Comparison of ENCODE assay signal across 9 cellular contexts in the genomic region with DNA sequence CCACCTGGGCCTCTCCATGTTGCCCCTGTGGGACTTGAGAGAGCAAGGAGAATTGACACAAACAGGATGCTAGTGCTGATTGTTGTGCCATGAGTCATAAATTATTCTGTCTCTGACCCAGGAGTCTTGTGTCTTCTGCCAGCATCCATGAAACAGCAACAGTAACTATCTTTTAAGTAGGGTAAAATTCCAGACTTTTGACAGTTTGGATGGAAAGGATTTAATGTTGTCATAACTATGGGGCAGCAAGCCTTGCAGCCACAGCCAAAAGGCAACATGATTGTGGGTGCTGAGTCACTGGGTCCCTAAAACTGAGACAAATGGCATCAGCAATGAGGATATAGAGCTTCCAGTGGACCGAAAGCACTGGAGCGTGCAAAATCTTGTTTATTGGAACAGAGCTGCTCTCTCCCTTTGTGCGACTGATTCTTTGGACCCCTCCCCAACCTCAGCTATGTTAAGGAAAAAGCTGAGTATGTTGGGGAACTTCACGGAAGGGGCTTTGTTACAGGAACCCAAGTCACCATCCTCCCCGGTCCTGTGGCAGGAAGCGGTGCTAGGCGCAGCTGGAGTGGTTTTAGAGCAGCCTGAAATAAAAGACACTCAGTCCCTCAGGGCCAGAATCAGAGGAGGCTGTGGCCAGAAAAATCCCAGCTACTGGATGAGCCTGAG. TPM values are rescaled to one million over a fixed set of nuclear protein-coding genes. Genes with fewer than 3 reads are reported as not detected.
DNase-seq lines count a peak whose midpoint lies in the region; ATAC-seq and TF ChIP-seq lines count a peak whose summit lies in the region.
"Had no signal": no experiment of that assay in that cellular context is flagged by ENCODE, and none has a peak within 500 bp of the region (broad histone marks: within the 10 kb centered on the region; RNA-seq: fewer than 3 reads in every experiment).

No MANE protein-coding gene starts in this region.

- TF ChIP-seq POLR2A in Peyer's patch (IDR thresholded peaks at IDR 0.05) (no peak), GM18505 (IDR thresholded peaks at IDR 0.05; ENCODE audit: borderline replicate concordance, extremely low read depth, insufficient read depth, insufficient read length) (no peak)

- no peaks in the 10 kb centered on the region for H3K36me3 ChIP-seq in Peyer's patch
- no peaks in the 10 kb centered on the region for H3K36me3 ChIP-seq in ectodermal cell (ENCODE audit: control insufficient read depth, insufficient read depth, low read length)

- H3K9me3 Mint-ChIP-seq in stimulated activated memory B cell treated with anti-CD40 and anti-IgM and Interleukin-4, amounts not matched to agents 10 μg/mL and 1 μg/mL and 100 μg/mL, for 72 hours, result no peaks in the 10 kb centered on the region

- 85 to 92% methylated on average over 7 of the region's 7 CpGs for WGBS in ectodermal cell, 2 experiments

- H3K9me3 ChIP-seq in Peyer's patch (no peaks in the 10 kb centered on the region), ectodermal cell (ENCODE audit: control insufficient read depth, low read length) (no peaks in the 10 kb centered on the region)

- TF ChIP-seq CTCF in Peyer's patch (IDR thresholded peaks at IDR 0.05), result no peak

- peaks cover 35% of the 10 kb centered on the region for H3K4me1 Mint-ChIP-seq in stimulated activated memory B cell treated with anti-CD40 and anti-IgM and Interleukin-4, amounts not matched to agents 10 μg/mL and 1 μg/mL and 100 μg/mL, for 72 hours

- H3K4me3 Mint-ChIP-seq in stimulated activated memory B cell treated with anti-CD40 and anti-IgM and Interleukin-4, amounts not matched to agents 10 μg/mL and 1 μg/mL and 100 μg/mL, for 72 hours, result peak overlapping the region; percentile 26

- H3K4me3 ChIP-seq in Peyer's patch (no peak overlapping the region), ectodermal cell (ENCODE audit: insufficient read depth, low read depth, low read length) (no peak overlapping the region)
- H3K4me3 ChIP-seq: lung had no signal

- peak overlapping the region; percentile 55 for H3K27ac Mint-ChIP-seq in stimulated activated memory B cell treated with anti-CD40 and anti-IgM and Interleukin-4, amounts not matched to agents 10 μg/mL and 1 μg/mL and 100 μg/mL, for 72 hours

- ATAC-seq in stimulated activated memory B cell treated with anti-CD40 and anti-IgM and Interleukin-4, amounts not matched to agents 10 μg/mL and 1 μg/mL and 100 μg/mL, for 72 hours, result peak; percentile 46
- ATAC-seq in GM18505 (IDR thresholded peaks at IDR 0.05; ENCODE audit: unreplicated experiment), result no peak

- peak; percentile 29 for DNase-seq in activated CD8-positive, alpha-beta memory T cell treated with anti-CD3 and anti-CD28 coated beads, Interleukin-2, amount 50 U/mL, for 4 hours
- DNase-seq in activated CD8-positive, alpha-beta memory T cell treated with anti-CD3 and anti-CD28 coated beads, Interleukin-2, amount 50 U/mL, for 48 hours, result no peak
- DNase-seq in Peyer's patch (peak in 2 of 3 donors; percentile 45 to 75), midbrain (lab: John Stamatoyannopoulos, UW) (no peak), NCI-H69 (lab: John Stamatoyannopoulos, UW) (no peak)

- H3K4me1 ChIP-seq in Peyer's patch (peaks cover 0 to 5% (median 0%) of the 10 kb centered on the region in 4 donors), ectodermal cell (ENCODE audit: control insufficient read depth, insufficient read depth, low read length) (peaks cover 6% of the 10 kb centered on the region)

- no peaks in the 10 kb centered on the region for H3K36me3 Mint-ChIP-seq in stimulated activated memory B cell treated with anti-CD40 and anti-IgM and Interleukin-4, amounts not matched to agents 10 μg/mL and 1 μg/mL and 100 μg/mL, for 72 hours

- H3K27ac ChIP-seq in Peyer's patch, result peak overlapping the region in 2 of 4 donors; percentile 3 to 33
- H3K27ac ChIP-seq in ectodermal cell (ENCODE audit: insufficient read depth, low read depth, low read length, poor library complexity, severe bottlenecking), result peak overlapping the region; percentile 56

- no peaks in the 10 kb centered on the region for H3K27me3 Mint-ChIP-seq in stimulated activated memory B cell treated with anti-CD40 and anti-IgM and Interleukin-4, amounts not matched to agents 10 μg/mL and 1 μg/mL and 100 μg/mL, for 72 hours

- no peaks in the 10 kb centered on the region for H3K27me3 ChIP-seq in Peyer's patch
- peaks cover 20% of the 10 kb centered on the region for H3K27me3 ChIP-seq in ectodermal cell (ENCODE audit: control insufficient read depth, insufficient read depth, low read length, poor library complexity, severe bottlenecking)

RNA-seq across cellular contexts. Expression of gene ITPRIPL1, which starts 9.6 kb away (rescaled TPM):
- 1 to 10 TPM in 2 of 4 donors, not detected in 2; 1.1 to 1.3 TPM for total RNA-seq in Peyer's patch
- 6.0 TPM for polyA plus RNA-seq in ectodermal cell (2013, experiment 1 of 4)
- 6.3 TPM for polyA plus RNA-seq in ectodermal cell (2013, experiment 2 of 4)
- polyA plus RNA-seq in ectodermal cell (2013, experiment 3 of 4), result 4.5 TPM
- polyA plus RNA-seq in ectodermal cell (2013, experiment 4 of 4), result 4.7 TPM

RNA-seq across cellular contexts. Expression of gene SNRNP200, which starts 10.2 kb away (rescaled TPM):
- 100 to 1,000 TPM in 3 of 4 donors, 10 to 100 TPM in 1; 96.7 to 189 (median 119) TPM for total RNA-seq in Peyer's patch
- 236 TPM for polyA plus RNA-seq in ectodermal cell (2013, experiment 1 of 4)
- 257 TPM for polyA plus RNA-seq in ectodermal cell (2013, experiment 2 of 4)
- polyA plus RNA-seq in ectodermal cell (2013, experiment 3 of 4), result 191 TPM
- 200 TPM for polyA plus RNA-seq in ectodermal cell (2013, experiment 4 of 4)

RNA-seq across cellular contexts. Expression of gene NCAPH, which starts 20.0 kb away (rescaled TPM):
- 10 to 100 TPM in 1 of 4 donors, 1 to 10 TPM in 3; 1.1 to 17.3 (median 2.2) TPM for total RNA-seq in Peyer's patch
- 61.2 TPM for polyA plus RNA-seq in ectodermal cell (2013, experiment 1 of 4)
- polyA plus RNA-seq in ectodermal cell (2013, experiment 2 of 4), result 62.6 TPM
- 57.8 TPM for polyA plus RNA-seq in ectodermal cell (2013, experiment 3 of 4)
- polyA plus RNA-seq in ectodermal cell (2013, experiment 4 of 4), result 50.4 TPM

RNA-seq across cellular contexts. Expression of gene CIAO1, which starts 49.5 kb away (rescaled TPM):
- total RNA-seq in Peyer's patch, result 100 to 1,000 TPM; 131 to 189 (median 154) TPM
- 74.0 TPM for polyA plus RNA-seq in ectodermal cell (2013, experiment 1 of 4)
- 69.8 TPM for polyA plus RNA-seq in ectodermal cell (2013, experiment 2 of 4)
- polyA plus RNA-seq in ectodermal cell (2013, experiment 3 of 4), result 61.0 TPM
- polyA plus RNA-seq in ectodermal cell (2013, experiment 4 of 4), result 65.4 TPM

RNA-seq across cellular contexts. Expression of gene TMEM127, which starts 49.7 kb away (rescaled TPM):
- 10 to 100 TPM; 25.6 to 81.4 (median 67.1) TPM for total RNA-seq in Peyer's patch
- 35.5 TPM for polyA plus RNA-seq in ectodermal cell (2013, experiment 1 of 4)
- polyA plus RNA-seq in ectodermal cell (2013, experiment 2 of 4), result 36.0 TPM
- 20.0 TPM for polyA plus RNA-seq in ectodermal cell (2013, experiment 3 of 4)
- 22.0 TPM for polyA plus RNA-seq in ectodermal cell (2013, experiment 4 of 4)

Comparison
In these comparisons a context has a peak if more than half of its experiments do, and no peak if none do; other contexts are left out.
1. DNase-seq: peak in activated CD8-positive, alpha-beta memory T cell treated with anti-CD3 and anti-CD28 coated beads, Interleukin-2, amount 50 U/mL, for 4 hours (single experiment) and Peyer's patch (2 of 3); none in activated CD8-positive, alpha-beta memory T cell treated with anti-CD3 and anti-CD28 coated beads, Interleukin-2, amount 50 U/mL, for 48 hours (single experiment), midbrain (single experiment) and NCI-H69 (single experiment).